In the genomic region with DNA sequence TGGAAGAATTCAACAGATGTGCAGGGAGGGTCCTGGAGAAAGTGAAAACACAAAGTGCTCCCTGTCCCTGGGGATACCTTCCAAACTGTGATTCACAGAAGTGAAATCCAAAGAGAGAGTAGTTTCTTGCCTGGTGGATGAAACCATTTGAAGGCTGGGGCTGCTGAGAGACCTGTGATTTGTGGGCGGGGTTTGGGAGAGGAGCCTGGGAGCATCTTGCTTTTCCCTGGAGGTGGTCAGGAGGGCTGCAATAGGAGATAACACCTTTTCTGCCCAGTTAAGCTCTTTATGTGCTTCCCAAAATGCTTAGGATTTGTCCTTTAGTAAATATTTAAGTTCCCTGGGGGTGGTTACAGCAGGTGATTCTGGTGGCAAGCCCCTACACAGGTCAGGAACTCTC, we compare ENCODE assay signal across 24 cellular contexts.
"Had no signal": no experiment of that assay in that cellular context is flagged by ENCODE, and none has a peak within 500 bp of the region (broad histone marks: within the 10 kb centered on the region; RNA-seq: fewer than 3 reads in every experiment).

No MANE protein-coding gene starts in this region.

- DNase-seq: activated B cell treated with CpG ODN at 0.5 μM for 24 hours; activated CD4-positive, alpha-beta T cell treated with anti-CD3 and anti-CD28 coated beads for 4 hours; activated CD4-positive, alpha-beta T cell treated with anti-CD3 and anti-CD28 coated beads, Interleukin-2, amount 50 U/mL, for 48 hours; activated CD8-positive, alpha-beta memory T cell treated with anti-CD3 and anti-CD28 coated beads, Interleukin-2, amount 50 U/mL, for 48 hours; activated naive CD4-positive, alpha-beta T cell treated with Interleukin-2 at 50 U/mL for 16 hours; activated naive CD8-positive, alpha-beta T cell treated with anti-CD3 and anti-CD28 coated beads for 36 hours; activated T-cell treated with anti-CD3 and anti-CD28 coated beads, Interleukin-2, amount 50 U/mL, for 4 hours; central memory CD4-positive, alpha-beta T cell; dermis blood vessel endothelial cell; effector CD8-positive, alpha-beta T cell; foreskin keratinocyte; left colon; occipital lobe; posterior cingulate gyrus; stimulated activated CD4-positive, alpha-beta T cell treated with anti-CD3 and anti-CD28 coated beads, Interleukin-4, amount 100 ng/mL, for 1 hour; stimulated activated naive CD4-positive, alpha-beta T cell; T-helper 9 cell; testis; trophoblast cell had no signal

- H3K4me3 ChIP-seq: testis, vagina had no signal

- H3K4me1 ChIP-seq: foreskin keratinocyte, testis, vagina had no signal

- H3K36me3 ChIP-seq: vagina had no signal

- FAIRE-seq: astrocyte, islet of Langerhans had no signal

- H3K27ac ChIP-seq: foreskin keratinocyte, testis, vagina had no signal

- H3K27me3 ChIP-seq: foreskin keratinocyte, testis, vagina had no signal

- H3K27me3 Mint-ChIP-seq: activated B cell treated with CpG ODN at 0.5 μM for 24 hours; activated naive CD8-positive, alpha-beta T cell treated with anti-CD3 and anti-CD28 coated beads for 36 hours had no signal

- H3K9me3 ChIP-seq: testis, vagina had no signal

- H3K9me3 Mint-ChIP-seq: activated B cell treated with CpG ODN at 0.5 μM for 24 hours; activated naive CD8-positive, alpha-beta T cell treated with anti-CD3 and anti-CD28 coated beads for 36 hours; nephron had no signal

- H3K36me3 Mint-ChIP-seq: activated naive CD8-positive, alpha-beta T cell treated with anti-CD3 and anti-CD28 coated beads for 36 hours; memory B cell had no signal

- H3K4me1 Mint-ChIP-seq: activated B cell treated with CpG ODN at 0.5 μM for 24 hours; activated naive CD8-positive, alpha-beta T cell treated with anti-CD3 and anti-CD28 coated beads for 36 hours; memory B cell; nephron had no signal

- H3K4me3 Mint-ChIP-seq: activated B cell treated with CpG ODN at 0.5 μM for 24 hours; activated naive CD8-positive, alpha-beta T cell treated with anti-CD3 and anti-CD28 coated beads for 36 hours; activated T-cell treated with anti-CD3 and anti-CD28 coated beads, Interleukin-2, amount 50 U/mL, for 4 hours; memory B cell; nephron had no signal

- H3K27ac Mint-ChIP-seq: activated B cell treated with CpG ODN at 0.5 μM for 24 hours; activated naive CD8-positive, alpha-beta T cell treated with anti-CD3 and anti-CD28 coated beads for 36 hours; memory B cell; nephron had no signal
